8 cellular contexts compared by ENCODE assay signal in genomic region chr14:69346710-69347109, GRCh38. TPM values are rescaled to one million over a fixed set of nuclear protein-coding genes. Genes with fewer than 3 reads are reported as not detected.
DNase-seq lines count a peak whose midpoint lies in the region; ATAC-seq, FAIRE-seq and TF ChIP-seq lines count a peak whose summit lies in the region.

No MANE protein-coding gene starts in this region.

- H3K4me3 ChIP-seq in OCI-LY1 (ENCODE audit: low read depth, low read length, poor library complexity, severe bottlenecking): no peak overlapping the region
- no peak overlapping the region for H3K4me3 ChIP-seq in fibroblast of pulmonary artery (replicated peaks; ENCODE audit: low read depth, low read length)
- no peak overlapping the region for H3K4me3 ChIP-seq in small intestine (ENCODE audit: low read depth in 1 of 2, low read length in 2 of 2)

- H3K9ac ChIP-seq in OCI-LY1 (ENCODE audit: low read length): no peak overlapping the region

- no peak for FAIRE-seq in small intestine (lab: Jason Lieb, UNC)

- peak; percentile 55 for TF ChIP-seq CTCF in OCI-LY1 (IDR thresholded peaks at IDR 0.05; ENCODE audit: low read length)
- peak; percentile 71 for TF ChIP-seq CTCF in fibroblast of pulmonary artery (IDR thresholded peaks at IDR 0.05; ENCODE audit: low read length, missing control alignments)

- H3K9me2 ChIP-seq in OCI-LY1 (ENCODE audit: low read depth, low read length): no peaks in the 10 kb centered on the region

- H3K27ac ChIP-seq in OCI-LY1 (ENCODE audit: low read depth, low read length, poor library complexity, severe bottlenecking): no peak overlapping the region
- no peak overlapping the region for H3K27ac ChIP-seq in small intestine (ENCODE audit: low read depth in 1 of 2, low read length in 1 of 2)

- 35 to 39% (median 39%) methylated on average over 9 of the region's 9 CpGs for WGBS in small intestine, 3 donors

- H3K4me1 ChIP-seq in OCI-LY1 (ENCODE audit: insufficient read depth, low read length, severe bottlenecking) (no peaks in the 10 kb centered on the region), small intestine (ENCODE audit: control insufficient read depth in 2 of 2, insufficient read depth in 1 of 2, low read depth in 1 of 2, low read length in 1 of 2) (no peaks in the 10 kb centered on the region)

- no peaks in the 10 kb centered on the region for H3K79me2 ChIP-seq in OCI-LY1 (ENCODE audit: insufficient read depth, low read length)

- H3K9me3 ChIP-seq in OCI-LY1 (ENCODE audit: low read length) (no peaks in the 10 kb centered on the region), small intestine (ENCODE audit: control insufficient read depth, low read depth) (no peaks in the 10 kb centered on the region)

- ATAC-seq in GM21576 (IDR thresholded peaks at IDR 0.05; ENCODE audit: unreplicated experiment): no peak

- no peaks in the 10 kb centered on the region for H4K20me1 ChIP-seq in OCI-LY1 (ENCODE audit: insufficient read depth, low read length)

- peak; percentile 23 to 30 for DNase-seq in activated CD4-positive, alpha-beta T cell treated with anti-CD3 and anti-CD28 coated beads, Interleukin-2, amount 50 U/mL, for 48 hours
- DNase-seq in activated CD4-positive, alpha-beta T cell treated with anti-CD3 and anti-CD28 coated beads for 1 hour: no peak
- DNase-seq in fibroblast of pulmonary artery (ENCODE audit: low read depth) (peak; percentile 22), small intestine (peak; percentile 41), activated gamma-delta T cell treated with Interleukin-2 at 50 U/mL for 16 hours (no peak), DMS79 (lab: John Stamatoyannopoulos, UW) (no peak)

- H3K36me3 ChIP-seq in OCI-LY1 (ENCODE audit: insufficient read depth, low read length) (no peaks in the 10 kb centered on the region), small intestine (ENCODE audit: control insufficient read depth in 2 of 2, insufficient read depth in 2 of 2, low read length in 2 of 2) (no peaks in the 10 kb centered on the region)

- H3F3A ChIP-seq in OCI-LY1 (ENCODE audit: insufficient read depth, low read length): no peaks in the 10 kb centered on the region

- H2AFZ ChIP-seq in OCI-LY1 (ENCODE audit: low read length): no peak overlapping the region

- H3K4me2 ChIP-seq in OCI-LY1 (ENCODE audit: low read length): no peak overlapping the region

- H3K27me3 ChIP-seq in OCI-LY1 (ENCODE audit: insufficient read depth, low read length) (no peaks in the 10 kb centered on the region), small intestine (ENCODE audit: control insufficient read depth in 2 of 2, insufficient read depth in 2 of 2, low read length in 2 of 2) (no peaks in the 10 kb centered on the region)

RNA-seq across cellular contexts. Expression of gene ERH, which starts 51.4 kb away (rescaled TPM):
- polyA plus RNA-seq in small intestine: 100 to 1,000 TPM; 131 to 207 (median 134) TPM

RNA-seq across cellular contexts. Expression of gene SLC39A9, which starts 51.8 kb away (rescaled TPM):
- polyA plus RNA-seq in small intestine: 10 to 100 TPM; 25.1 to 36.1 (median 27.1) TPM

Comparison
In these comparisons a context has a peak if more than half of its experiments do, and no peak if none do; other contexts are left out.
1. DNase-seq: peak in activated CD4-positive, alpha-beta T cell treated with anti-CD3 and anti-CD28 coated beads, Interleukin-2, amount 50 U/mL, for 48 hours (2 of 2), fibroblast of pulmonary artery (single experiment) and small intestine (single experiment); none in activated CD4-positive, alpha-beta T cell treated with anti-CD3 and anti-CD28 coated beads for 1 hour (single experiment), activated gamma-delta T cell treated with Interleukin-2 at 50 U/mL for 16 hours (single experiment) and DMS79 (single experiment).